15 cellular contexts compared by ENCODE assay signal in the genomic region with DNA sequence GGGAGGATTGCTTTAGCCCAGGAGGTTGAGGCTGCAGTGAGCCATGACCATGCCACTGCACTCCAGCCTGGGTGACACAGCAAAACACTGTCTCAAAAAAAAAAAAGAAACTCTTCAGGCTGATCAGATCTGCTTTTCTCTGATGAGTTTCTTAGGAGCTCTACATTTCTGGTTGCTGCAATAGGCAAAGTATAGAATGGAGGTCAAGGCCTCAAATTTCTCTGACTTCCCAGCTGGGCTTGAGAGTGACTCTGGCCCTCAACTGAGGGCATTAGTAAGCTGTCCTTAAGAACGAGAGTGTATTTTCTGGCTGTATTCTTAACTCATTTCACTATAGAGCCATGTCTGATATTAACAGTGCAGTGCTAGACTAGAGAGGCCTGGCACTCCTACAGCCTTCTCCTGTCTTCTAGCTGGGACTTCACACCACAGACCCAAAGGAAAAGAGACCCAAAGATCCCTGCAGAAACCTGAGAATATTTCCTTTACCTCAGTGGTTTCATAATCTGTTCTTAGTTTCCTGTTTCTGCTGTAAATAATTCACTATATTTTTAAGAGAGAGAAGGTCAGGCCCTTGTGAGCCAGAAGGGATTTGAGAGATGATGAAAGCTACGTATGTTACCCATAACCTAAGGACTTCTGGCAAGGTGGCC. TPM values are rescaled to one million over a fixed set of nuclear protein-coding genes. Genes with fewer than 3 reads are reported as not detected.
DNase-seq lines count a peak whose midpoint lies in the region; ATAC-seq and TF ChIP-seq lines count a peak whose summit lies in the region.
"Had no signal": no experiment of that assay in that cellular context is flagged by ENCODE, and none has a peak within 500 bp of the region (broad histone marks: within the 10 kb centered on the region; RNA-seq: fewer than 3 reads in every experiment).

No MANE protein-coding gene starts in this region.

- peaks cover 8% of the 10 kb centered on the region for H3K9me3 Mint-ChIP-seq in chondrocyte (ENCODE audit: low read depth)

- H3K9me3 ChIP-seq in T-helper 17 cell (ENCODE audit: control insufficient read depth, low read length, poor library complexity, severe bottlenecking) (no peaks in the 10 kb centered on the region), osteoblast (ENCODE audit: low read depth, low read length) (peaks cover 4% of the 10 kb centered on the region)
- H3K9me3 ChIP-seq: BE2C had no signal

- intact Hi-C loops in left colon (cut with DNase I, micrococcal nuclease), result no loop called here

- H3K36me3 ChIP-seq in osteoblast (ENCODE audit: insufficient read depth, low read length), result no peaks in the 10 kb centered on the region
- H3K36me3 ChIP-seq: BE2C, stomach had no signal

- no peaks in the 10 kb centered on the region for H3K4me1 ChIP-seq in osteoblast (ENCODE audit: insufficient read depth, low read length)
- H3K4me1 ChIP-seq: BE2C, stomach had no signal

- H3K4me2 ChIP-seq in osteoblast (ENCODE audit: insufficient read depth, low read length), result no peak overlapping the region

- H3K27ac ChIP-seq in osteoblast (ENCODE audit: low read depth, low read length), result no peak overlapping the region
- H3K27ac ChIP-seq: stomach had no signal

- H3K27me3 Mint-ChIP-seq in chondrocyte (ENCODE audit: low read depth), result no peaks in the 10 kb centered on the region
- no peaks in the 10 kb centered on the region for H3K27me3 Mint-ChIP-seq in T-helper 17 cell

- H3K36me3 Mint-ChIP-seq in chondrocyte (ENCODE audit: low read depth) (peaks cover 7% of the 10 kb centered on the region), T-helper 17 cell (ENCODE audit: low read depth) (peaks cover 4% of the 10 kb centered on the region)

- no peak overlapping the region for H2AFZ ChIP-seq in osteoblast (ENCODE audit: low read length)

- peak overlapping the region; percentile 2 for H3K27ac Mint-ChIP-seq in chondrocyte (ENCODE audit: unreplicated experiment)
- H3K27ac Mint-ChIP-seq in T-helper 17 cell, result no peak overlapping the region

- H4K20me1 ChIP-seq in osteoblast (ENCODE audit: insufficient read depth, low read length), result no peaks in the 10 kb centered on the region

- H3K4me3 Mint-ChIP-seq in chondrocyte (ENCODE audit: unreplicated experiment) (no peak overlapping the region), T-helper 17 cell (no peak overlapping the region)

- no peaks in the 10 kb centered on the region for H3K27me3 ChIP-seq in osteoblast (ENCODE audit: insufficient read depth, low read length)
- H3K27me3 ChIP-seq: BE2C, stomach had no signal

- peaks cover 4% of the 10 kb centered on the region for H3K4me1 Mint-ChIP-seq in chondrocyte (ENCODE audit: low read depth)
- peaks cover 2% of the 10 kb centered on the region for H3K4me1 Mint-ChIP-seq in T-helper 17 cell

- TF ChIP-seq CTCF in chondrocyte (IDR thresholded peaks at IDR 0.05) (no peak), osteoblast (IDR thresholded peaks at IDR 0.05; ENCODE audit: extremely low read depth, low read depth, low read length) (no peak)

- ATAC-seq in GM18511 (IDR thresholded peaks at IDR 0.05; ENCODE audit: unreplicated experiment) (peak; percentile 82), GM21526 (IDR thresholded peaks at IDR 0.05; ENCODE audit: low FRiP score, unreplicated experiment) (peak; percentile 50), HG03196 (IDR thresholded peaks at IDR 0.05; ENCODE audit: unreplicated experiment) (peak; percentile 73), T-helper 17 cell (no peak), left colon (no peak)
- ATAC-seq: activated CD4-positive, CD25-positive, alpha-beta regulatory T cell treated with anti-CD3 and anti-CD28 coated beads, Interleukin-2, amount 50 U/mL, for 24 hours had no signal

- no peaks in the 10 kb centered on the region for H3K79me2 ChIP-seq in osteoblast (ENCODE audit: insufficient read depth, low read length)

- H3K4me3 ChIP-seq in osteoblast (ENCODE audit: insufficient read depth, low read length), result no peak overlapping the region
- H3K4me3 ChIP-seq: stomach had no signal

- DNase-seq in chondrocyte (ENCODE audit: low spot score) (no peak), T-helper 17 cell (no peak), left colon (no peak), osteoblast (ENCODE audit: insufficient read length, low spot score, missing footprints) (no peak), NCI-H226 (no peak)
- DNase-seq: activated effector memory CD4-positive, alpha-beta T cell treated with anti-CD3 and anti-CD28 coated beads, Interleukin-2, amount 50 U/mL, for 16 hours; BE2C; GOT3; IMR-90; SHP77; stomach had no signal

RNA-seq across cellular contexts. Expression of a gene that starts 2.0 kb away (rescaled TPM):
- total RNA-seq in chondrocyte, result not detected in 3 replicates
- total RNA-seq in T-helper 17 cell, result under 1 TPM in 1 of 2 donors, not detected in 1; 0.20 TPM
- 10 to 100 TPM; 71.2 to 90.8 TPM for total RNA-seq in left colon
- total RNA-seq in osteoblast, result 0.36 TPM in 1 of 2 replicates, not detected in the other
- total RNA-seq: IMR-90 had no signal

Comparison
In these comparisons a context has a peak if more than half of its experiments do, and no peak if none do; other contexts are left out.
1. ATAC-seq: peak in GM18511 (single experiment), GM21526 (single experiment) and HG03196 (single experiment); none in T-helper 17 cell (single experiment) and left colon (single experiment).
2. RNA of a gene that starts 2.0 kb away (total RNA-seq): 71.2 to 90.8 TPM in left colon; 0.36 TPM in osteoblast, 0.20 TPM in T-helper 17 cell and not detected in chondrocyte; every median in the first group is over 10 times any median in the second.